ENCODE assay signal across 8 cellular contexts in the genomic region with DNA sequence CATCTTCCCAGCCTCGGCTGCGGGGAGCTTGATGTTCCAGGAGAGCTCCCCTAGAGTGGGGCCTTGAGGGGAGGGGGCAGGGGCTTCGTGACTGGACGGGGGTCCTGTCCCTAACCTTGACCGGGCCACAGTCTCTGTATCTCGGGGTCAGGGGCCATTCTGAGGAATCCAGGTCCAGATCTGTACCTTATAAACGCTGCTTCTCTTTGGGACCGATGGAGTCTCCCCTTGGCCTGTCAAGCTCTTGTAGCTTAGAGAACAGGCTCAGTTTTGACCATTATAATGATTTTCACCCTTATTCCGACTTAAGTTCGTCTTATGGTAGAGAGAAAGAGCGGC. TPM values are rescaled to one million over a fixed set of nuclear protein-coding genes. Genes with fewer than 3 reads are reported as not detected.
DNase-seq lines count a peak whose midpoint lies in the region; ATAC-seq and TF ChIP-seq lines count a peak whose summit lies in the region.

No MANE protein-coding gene starts in this region.

- H3K9ac ChIP-seq in neural cell (ENCODE audit: low read length) = peak overlapping the region; percentile 86

- H3K27ac ChIP-seq in neural cell (ENCODE audit: low read length) = peak overlapping the region; percentile 93

- H3K4me2 ChIP-seq in neural cell (ENCODE audit: low read length) = peak overlapping the region; percentile 74

- no peaks in the 10 kb centered on the region for H3F3A ChIP-seq in neural cell (ENCODE audit: insufficient read depth, low read length, poor library complexity, severe bottlenecking)

- TF ChIP-seq EP300 in neural cell (conservative IDR thresholded peaks at IDR 0.05; ENCODE audit: poor library complexity, severe bottlenecking) = no peak

- H3K79me2 ChIP-seq in neural cell (replicated peaks; ENCODE audit: insufficient read depth, low read length) = peaks cover 33% of the 10 kb centered on the region

- no peak for TF ChIP-seq CTCF in LNCaP clone FGC (IDR thresholded peaks at IDR 0.05; ENCODE audit: control insufficient read depth, extremely low read depth, insufficient read depth)
- TF ChIP-seq CTCF in neural cell (IDR thresholded peaks at IDR 0.05; ENCODE audit: poor library complexity, severe bottlenecking) = no peak

- no peaks in the 10 kb centered on the region for H3K27me3 ChIP-seq in neural cell (ENCODE audit: insufficient read depth, low read depth, low read length)

- H3K36me3 ChIP-seq in neural cell (ENCODE audit: insufficient read depth, low read length) = no peaks in the 10 kb centered on the region

- DNase-seq in LNCaP clone FGC (ENCODE audit: low read depth) (no peak), dermis blood vessel endothelial cell (peak; percentile 35), NCI-H446 (lab: John Stamatoyannopoulos, UW) (no peak), pons (ENCODE audit: low spot score) (no peak), A172 (ENCODE audit: low spot score) (no peak), NCI-H1417 (lab: John Stamatoyannopoulos, UW) (no peak)

- H3K4me3 ChIP-seq in LNCaP clone FGC (ENCODE audit: low read depth, low read length) (peak overlapping the region; percentile 70), neural cell (ENCODE audit: low read length) (peak overlapping the region; percentile 80)

- no peaks in the 10 kb centered on the region for H4K20me1 ChIP-seq in neural cell (ENCODE audit: insufficient read depth)

- ATAC-seq in GM18873 (IDR thresholded peaks at IDR 0.05; ENCODE audit: low FRiP score, unreplicated experiment) = peak; percentile 5

- peak overlapping the region; percentile 97 for H2AFZ ChIP-seq in neural cell (ENCODE audit: low read depth, low read length)

- H3K9me2 ChIP-seq in neural cell (ENCODE audit: insufficient read depth, low read length) = no peaks in the 10 kb centered on the region

- TF ChIP-seq RAD21 in neural cell (conservative IDR thresholded peaks at IDR 0.05) = no peak

- H3K9me3 ChIP-seq in neural cell (ENCODE audit: low read length) = no peaks in the 10 kb centered on the region

TF ChIP-seq in neural cell, 6 proteins besides CTCF, POLR2A, EP300 and RAD21:
- TF ChIP-seq MXI1 (conservative IDR thresholded peaks at IDR 0.05; ENCODE audit: poor library complexity, severe bottlenecking) = no peak
- no peak for TF ChIP-seq TAF1 (IDR thresholded peaks at IDR 0.05; ENCODE audit: low read depth)
- TF ChIP-seq SMC3 (conservative IDR thresholded peaks at IDR 0.05; ENCODE audit: poor library complexity) = no peak
- no peak for TF ChIP-seq EZH2 (IDR thresholded peaks at IDR 0.05; ENCODE audit: borderline replicate concordance, insufficient read depth, low read length, poor library complexity, severe bottlenecking)
- TF ChIP-seq, protein P1, sequence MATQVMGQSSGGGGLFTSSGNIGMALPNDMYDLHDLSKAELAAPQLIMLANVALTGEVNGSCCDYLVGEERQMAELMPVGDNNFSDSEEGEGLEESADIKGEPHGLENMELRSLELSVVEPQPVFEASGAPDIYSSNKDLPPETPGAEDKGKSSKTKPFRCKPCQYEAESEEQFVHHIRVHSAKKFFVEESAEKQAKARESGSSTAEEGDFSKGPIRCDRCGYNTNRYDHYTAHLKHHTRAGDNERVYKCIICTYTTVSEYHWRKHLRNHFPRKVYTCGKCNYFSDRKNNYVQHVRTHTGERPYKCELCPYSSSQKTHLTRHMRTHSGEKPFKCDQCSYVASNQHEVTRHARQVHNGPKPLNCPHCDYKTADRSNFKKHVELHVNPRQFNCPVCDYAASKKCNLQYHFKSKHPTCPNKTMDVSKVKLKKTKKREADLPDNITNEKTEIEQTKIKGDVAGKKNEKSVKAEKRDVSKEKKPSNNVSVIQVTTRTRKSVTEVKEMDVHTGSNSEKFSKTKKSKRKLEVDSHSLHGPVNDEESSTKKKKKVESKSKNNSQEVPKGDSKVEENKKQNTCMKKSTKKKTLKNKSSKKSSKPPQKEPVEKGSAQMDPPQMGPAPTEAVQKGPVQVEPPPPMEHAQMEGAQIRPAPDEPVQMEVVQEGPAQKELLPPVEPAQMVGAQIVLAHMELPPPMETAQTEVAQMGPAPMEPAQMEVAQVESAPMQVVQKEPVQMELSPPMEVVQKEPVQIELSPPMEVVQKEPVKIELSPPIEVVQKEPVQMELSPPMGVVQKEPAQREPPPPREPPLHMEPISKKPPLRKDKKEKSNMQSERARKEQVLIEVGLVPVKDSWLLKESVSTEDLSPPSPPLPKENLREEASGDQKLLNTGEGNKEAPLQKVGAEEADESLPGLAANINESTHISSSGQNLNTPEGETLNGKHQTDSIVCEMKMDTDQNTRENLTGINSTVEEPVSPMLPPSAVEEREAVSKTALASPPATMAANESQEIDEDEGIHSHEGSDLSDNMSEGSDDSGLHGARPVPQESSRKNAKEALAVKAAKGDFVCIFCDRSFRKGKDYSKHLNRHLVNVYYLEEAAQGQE (IDR thresholded peaks at IDR 0.05; ENCODE audit: borderline replicate concordance) = no peak
- TF ChIP-seq POLR2AphosphoS5 (IDR thresholded peaks at IDR 0.05) = no peak

RNA-seq across cellular contexts. Expression of a gene that starts 0.8 kb away (rescaled TPM):
- 11.2 and 15.2 TPM in 2 replicates for total RNA-seq in dermis blood vessel endothelial cell
- 18.6 and 21.8 TPM in 2 replicates for polyA plus RNA-seq in neural cell
- 40.7 and 42.4 TPM in 2 replicates for polyA minus RNA-seq in neural cell
- 16.2 and 17.9 TPM in 2 replicates for total RNA-seq in A172 (2014; rRNA removed; shearing (Covaris generic))

RNA-seq across cellular contexts. Expression of a gene that starts 5.2 kb away (rescaled TPM):
- 26.0 and 41.7 TPM in 2 replicates for total RNA-seq in dermis blood vessel endothelial cell
- polyA plus RNA-seq in neural cell = 9.5 and 11.2 TPM in 2 replicates
- polyA minus RNA-seq in neural cell = 39.8 and 47.5 TPM in 2 replicates
- total RNA-seq in A172 (2014; rRNA removed; shearing (Covaris generic)) = 23.7 and 26.8 TPM in 2 replicates

RNA-seq across cellular contexts. Expression of a gene that starts 32.6 kb away (rescaled TPM):
- total RNA-seq in dermis blood vessel endothelial cell = 4.7 and 6.1 TPM in 2 replicates
- polyA plus RNA-seq in neural cell = 49.9 and 59.8 TPM in 2 replicates
- 37.5 and 38.3 TPM in 2 replicates for polyA minus RNA-seq in neural cell
- 9.6 and 19.0 TPM in 2 replicates for total RNA-seq in A172 (2014; rRNA removed; shearing (Covaris generic))

RNA-seq across cellular contexts. Expression of a gene that starts 39.3 kb away (rescaled TPM):
- 230 and 561 TPM in 2 replicates for total RNA-seq in dermis blood vessel endothelial cell
- 1,790 and 1,998 TPM in 2 replicates for polyA plus RNA-seq in neural cell
- polyA minus RNA-seq in neural cell = 334 and 602 TPM in 2 replicates
- 430 and 1,432 TPM in 2 replicates for total RNA-seq in A172 (2014; rRNA removed; shearing (Covaris generic))

RNA-seq across cellular contexts. Expression of a gene that starts 46.6 kb away (rescaled TPM):
- 6.1 TPM in 2 replicates for total RNA-seq in dermis blood vessel endothelial cell
- polyA plus RNA-seq in neural cell = 21.7 and 24.0 TPM in 2 replicates
- polyA minus RNA-seq in neural cell = 29.2 and 30.3 TPM in 2 replicates
- 11.4 and 12.3 TPM in 2 replicates for total RNA-seq in A172 (2014; rRNA removed; shearing (Covaris generic))
